ENCODE assay signal across 29 cellular contexts in the genomic region with DNA sequence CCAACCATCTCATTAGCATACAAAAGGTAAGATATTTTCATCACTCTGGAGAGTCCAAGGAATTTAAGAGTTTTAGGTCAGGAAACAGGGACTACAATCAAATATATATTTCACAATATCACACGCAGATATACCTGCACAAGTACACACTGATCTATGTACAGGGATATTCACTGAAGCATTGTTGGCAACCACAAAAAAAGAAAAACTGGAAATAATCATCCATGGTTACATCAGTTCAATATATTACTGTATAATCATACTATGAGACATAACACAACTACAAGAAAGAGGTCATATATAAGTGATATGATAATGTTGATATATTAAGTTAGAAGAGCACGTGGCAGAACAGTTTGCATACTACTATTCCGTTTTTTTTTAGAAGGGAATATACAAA. TPM values are rescaled to one million over a fixed set of nuclear protein-coding genes. Genes with fewer than 3 reads are reported as not detected.
A peak's percentile ranks its signal among the peaks of the same experiment; 100 is the strongest.
DNase-seq lines count a peak whose midpoint lies in the region; ATAC-seq and TF ChIP-seq lines count a peak whose summit lies in the region.
"Had no signal": no experiment of that assay in that cellular context is flagged by ENCODE, and none has a peak within 500 bp of the region (broad histone marks: within the 10 kb centered on the region; RNA-seq: fewer than 3 reads in every experiment).

No MANE protein-coding gene starts in this region.

- H3K27ac Mint-ChIP-seq in activated CD4-positive, alpha-beta T cell treated with anti-CD3 and anti-CD28 coated beads for 36 hours = no peak overlapping the region
- H3K27ac Mint-ChIP-seq in stimulated activated naive CD8-positive, alpha-beta T cell treated with anti-CD3 and anti-CD28 coated beads, Interleukin-15, amount 100 ng/mL, for 72 hours = peak overlapping the region in 1 of 2 donors; percentile 42
- no peak overlapping the region for H3K27ac Mint-ChIP-seq in neural crest cell (ENCODE audit: unreplicated experiment)
- H3K27ac Mint-ChIP-seq: B cell; CD8-positive, alpha-beta T cell had no signal

- ATAC-seq in activated CD4-positive, alpha-beta T cell treated with anti-CD3 and anti-CD28 coated beads for 36 hours = peak; percentile 68
- ATAC-seq in stimulated activated naive CD8-positive, alpha-beta T cell treated with anti-CD3 and anti-CD28 coated beads, Interleukin-15, amount 100 ng/mL, for 72 hours = peak; percentile 60
- ATAC-seq in stimulated activated naive CD8-positive, alpha-beta T cell treated with anti-CD3 and anti-CD28 coated beads, Interleukin-15, Interleukin-2, amounts not matched to agents 100 U/mL and 50 U/mL, for 24 hours = no peak
- no peak for ATAC-seq in GM18519 (IDR thresholded peaks at IDR 0.05; ENCODE audit: low FRiP score, unreplicated experiment)
- ATAC-seq: CD8-positive, alpha-beta T cell; GM12878; HCT116; PC-3 had no signal

- peaks cover 10% of the 10 kb centered on the region for H3K4me1 Mint-ChIP-seq in activated CD4-positive, alpha-beta T cell treated with anti-CD3 and anti-CD28 coated beads for 36 hours
- H3K4me1 Mint-ChIP-seq in stimulated activated naive CD8-positive, alpha-beta T cell treated with anti-CD3 and anti-CD28 coated beads, Interleukin-15, amount 100 ng/mL, for 72 hours = peaks cover 16% of the 10 kb centered on the region
- H3K4me1 Mint-ChIP-seq in neural crest cell = peaks cover 35% of the 10 kb centered on the region

- no peaks in the 10 kb centered on the region for H3K36me3 ChIP-seq in tibial artery
- H3K36me3 ChIP-seq: MG63 had no signal

- no peaks in the 10 kb centered on the region for H3K9me3 ChIP-seq in tibial artery
- H3K9me3 ChIP-seq: MG63 had no signal

- H3K27me3 Mint-ChIP-seq in activated CD4-positive, alpha-beta T cell treated with anti-CD3 and anti-CD28 coated beads for 36 hours = peaks cover 28% of the 10 kb centered on the region
- peaks cover 36% of the 10 kb centered on the region for H3K27me3 Mint-ChIP-seq in stimulated activated naive CD8-positive, alpha-beta T cell treated with anti-CD3 and anti-CD28 coated beads, Interleukin-15, amount 100 ng/mL, for 72 hours
- no peaks in the 10 kb centered on the region for H3K27me3 Mint-ChIP-seq in neural crest cell (ENCODE audit: low read depth)

- H3K4me1 ChIP-seq in tibial artery = peaks cover 0 to 33% (median 16%) of the 10 kb centered on the region in 4 donors

- no peaks in the 10 kb centered on the region for H3K27me3 ChIP-seq in tibial artery
- H3K27me3 ChIP-seq: MG63 had no signal

- CTCF ChIA-PET in activated CD4-positive, alpha-beta T cell treated with anti-CD3 and anti-CD28 coated beads for 36 hours (lab: Charles Lee) = no interaction called here

- DNase-seq in activated CD4-positive, alpha-beta T cell treated with anti-CD3 and anti-CD28 coated beads for 36 hours = no peak
- DNase-seq in activated CD4-positive, alpha-beta T cell treated with anti-CD3 and anti-CD28 coated beads, Interleukin-2, amount 50 U/mL, for 48 hours = no peak
- no peak for DNase-seq in stimulated activated naive CD8-positive, alpha-beta T cell treated with anti-CD3 and anti-CD28 coated beads, Interleukin-15, amount 100 ng/mL, for 72 hours
- DNase-seq in stimulated activated naive CD8-positive, alpha-beta T cell treated with anti-CD3 and anti-CD28 coated beads, Interleukin-15, Interleukin-2, amounts not matched to agents 100 U/mL and 50 U/mL, for 24 hours = no peak
- DNase-seq in neural crest cell (ENCODE audit: low read depth, low spot score) (no peak), HT-29 (ENCODE audit: low spot score) (no peak), tibial artery (no peak)
- DNase-seq: CD8-positive, alpha-beta T cell; DMS 273 treated with DMSO at 0.1 percent for 48 hours; DMS79; EL; KG1; MG63; NCI-H1105 treated with DMSO at 0.1 percent for 48 hours; NCI-H146; NCI-H1930; NCI-H2107; NCI-H524 treated with DMSO at 0.1 percent for 48 hours; NCI-H82; NK-92 treated with Interleukin-12 subunit alpha and Interleukin-12 subunit beta, amount 100 ng/mL, for 24 hours; PC-3 had no signal

- H3K4me3 ChIP-seq in tibial artery = no peak overlapping the region
- H3K4me3 ChIP-seq: GM12878, MG63 had no signal

- no peaks in the 10 kb centered on the region for H3K36me3 Mint-ChIP-seq in activated CD4-positive, alpha-beta T cell treated with anti-CD3 and anti-CD28 coated beads for 36 hours (ENCODE audit: low read depth)
- no peaks in the 10 kb centered on the region for H3K36me3 Mint-ChIP-seq in neural crest cell (ENCODE audit: low read depth)
- H3K36me3 Mint-ChIP-seq: CD8-positive, alpha-beta T cell had no signal

- H3K9me3 Mint-ChIP-seq in activated CD4-positive, alpha-beta T cell treated with anti-CD3 and anti-CD28 coated beads for 36 hours (ENCODE audit: low read depth) = no peaks in the 10 kb centered on the region
- no peaks in the 10 kb centered on the region for H3K9me3 Mint-ChIP-seq in stimulated activated naive CD8-positive, alpha-beta T cell treated with anti-CD3 and anti-CD28 coated beads, Interleukin-15, amount 100 ng/mL, for 72 hours
- H3K9me3 Mint-ChIP-seq in neural crest cell = no peaks in the 10 kb centered on the region
- H3K9me3 Mint-ChIP-seq: CD8-positive, alpha-beta T cell had no signal

- H3K4me3 Mint-ChIP-seq in activated CD4-positive, alpha-beta T cell treated with anti-CD3 and anti-CD28 coated beads for 36 hours = no peak overlapping the region
- peak overlapping the region in 1 of 2 donors; percentile 4 for H3K4me3 Mint-ChIP-seq in stimulated activated naive CD8-positive, alpha-beta T cell treated with anti-CD3 and anti-CD28 coated beads, Interleukin-15, amount 100 ng/mL, for 72 hours
- H3K4me3 Mint-ChIP-seq in neural crest cell = peak overlapping the region; percentile 86
- H3K4me3 Mint-ChIP-seq: B cell; CD8-positive, alpha-beta T cell had no signal

- no peak overlapping the region for H3K27ac ChIP-seq in tibial artery
- H3K27ac ChIP-seq: 22Rv1, C4-2B had no signal

- intact Hi-C loops in activated CD4-positive, alpha-beta T cell treated with anti-CD3 and anti-CD28 coated beads for 36 hours (cut with DNase I, micrococcal nuclease) = loop anchor here (1.0 to 10.0 kb wide), 2 partner anchors 173 to 177 kb away; no protein-coding TSS in a partner anchor
- intact Hi-C loops in tibial artery (cut with DNase I; ENCODE audit: low total_unique reads) = no loop called here

- no peak for TF ChIP-seq CTCF in neural crest cell (conservative IDR thresholded peaks at IDR 0.05)
- no peak for TF ChIP-seq CTCF in tibial artery (IDR thresholded peaks at IDR 0.05)

- POLR2A ChIA-PET in activated CD4-positive, alpha-beta T cell treated with anti-CD3 and anti-CD28 coated beads for 36 hours (lab: Charles Lee) = no interaction called here

RNA-seq across cellular contexts. Expression of a gene that starts 2.2 kb away (rescaled TPM):
- total RNA-seq in activated CD4-positive, alpha-beta T cell treated with anti-CD3 and anti-CD28 coated beads for 36 hours = under 1 TPM; 0.63 to 0.98 TPM
- 10.3 and 14.0 TPM in 2 replicates for total RNA-seq in neural crest cell
- total RNA-seq in HT-29 (2014; rRNA removed; shearing (Covaris generic)) = 5.4 and 7.7 TPM in 2 replicates
- total RNA-seq: B cell; CD8-positive, alpha-beta T cell; GM12878; H4; HT1080 had no signal

Comparison
In these comparisons a context has a peak if more than half of its experiments do, and no peak if none do; other contexts are left out.
1. ATAC-seq: peak in activated CD4-positive, alpha-beta T cell treated with anti-CD3 and anti-CD28 coated beads for 36 hours (single experiment) and stimulated activated naive CD8-positive, alpha-beta T cell treated with anti-CD3 and anti-CD28 coated beads, Interleukin-15, amount 100 ng/mL, for 72 hours (single experiment); none in stimulated activated naive CD8-positive, alpha-beta T cell treated with anti-CD3 and anti-CD28 coated beads, Interleukin-15, Interleukin-2, amounts not matched to agents 100 U/mL and 50 U/mL, for 24 hours (single experiment) and GM18519 (single experiment).